ENCODE assay signal across 21 cellular contexts in genomic region chr19:53357821-53358581, GRCh38. TPM values are rescaled to one million over a fixed set of nuclear protein-coding genes. Genes with fewer than 3 reads are reported as not detected.
A peak's percentile ranks its signal among the peaks of the same experiment; 100 is the strongest.
DNase-seq lines count a peak whose midpoint lies in the region; ATAC-seq and TF ChIP-seq lines count a peak whose summit lies in the region.
"Had no signal": no experiment of that assay in that cellular context is flagged by ENCODE, and none has a peak within 500 bp of the region (broad histone marks: within the 10 kb centered on the region; RNA-seq: fewer than 3 reads in every experiment).

No MANE protein-coding gene starts in this region.

- no peak overlapping the region for H3K4me3 Mint-ChIP-seq in H9
- H3K4me3 Mint-ChIP-seq in activated CD8-positive, alpha-beta T cell treated with anti-CD3 and anti-CD28 coated beads, Interleukin-2, amount 10 ng/mL, durations not matched to agents 7 days and 5 days, result no peak overlapping the region
- H3K4me3 Mint-ChIP-seq: CD8-positive, alpha-beta memory T cell had no signal

- H3K4me1 Mint-ChIP-seq in H9, result no peaks in the 10 kb centered on the region
- H3K4me1 Mint-ChIP-seq in activated CD8-positive, alpha-beta T cell treated with anti-CD3 and anti-CD28 coated beads, Interleukin-2, amount 10 ng/mL, durations not matched to agents 7 days and 5 days (ENCODE audit: low read depth), result no peaks in the 10 kb centered on the region
- H3K4me1 Mint-ChIP-seq: CD8-positive, alpha-beta memory T cell had no signal

- ATAC-seq in left ventricle myocardium superior, result peak; percentile 58
- ATAC-seq in Right ventricle myocardium inferior, result no peak
- ATAC-seq in activated CD8-positive, alpha-beta T cell treated with anti-CD3 and anti-CD28 coated beads, Interleukin-2, amount 10 ng/mL, durations not matched to agents 7 days and 5 days, result no peak
- ATAC-seq in GM18868 (IDR thresholded peaks at IDR 0.05; ENCODE audit: unreplicated experiment), result no peak
- ATAC-seq in HG03460 (IDR thresholded peaks at IDR 0.05; ENCODE audit: unreplicated experiment), result no peak

- H3K36me3 ChIP-seq in mesenchymal stem cell (ENCODE audit: control insufficient read depth in 1 of 2, insufficient read depth in 2 of 2, low read depth in 1 of 2, low read length in 2 of 2), result peaks cover 6 to 11% of the 10 kb centered on the region in 2 experiments

- CTCF ChIA-PET in activated CD8-positive, alpha-beta T cell treated with anti-CD3 and anti-CD28 coated beads, Interleukin-2, amount 10 ng/mL, durations not matched to agents 7 days and 5 days (lab: Charles Lee), result interaction anchor here (1.0 kb wide), 1 partner anchor 163 kb away, joined by 3 read pairs; no protein-coding TSS in a partner anchor

- no peak overlapping the region for H3K27ac Mint-ChIP-seq in H9
- no peak overlapping the region for H3K27ac Mint-ChIP-seq in activated CD8-positive, alpha-beta T cell treated with anti-CD3 and anti-CD28 coated beads, Interleukin-2, amount 10 ng/mL, durations not matched to agents 7 days and 5 days

- H3K4me3 ChIP-seq in mesenchymal stem cell (ENCODE audit: insufficient read depth in 1 of 2, low read depth in 1 of 2, low read length in 2 of 2), result peak overlapping the region in 1 of 2 experiments; percentile 37
- H3K4me3 ChIP-seq: BLaER1 treated with 17β-estradiol and CSF1 and Interleukin-3, amounts not matched to agents 10 nM and 100 nM had no signal

- peaks cover 64 to 65% of the 10 kb centered on the region in 2 experiments for H3K9me3 Mint-ChIP-seq in H9
- H3K9me3 Mint-ChIP-seq in activated CD8-positive, alpha-beta T cell treated with anti-CD3 and anti-CD28 coated beads, Interleukin-2, amount 10 ng/mL, durations not matched to agents 7 days and 5 days (ENCODE audit: insufficient read depth), result peaks cover 38% of the 10 kb centered on the region

- H4K91ac ChIP-seq in H9 (ENCODE audit: insufficient read length, low read depth, low read length) (no peak overlapping the region), mesenchymal stem cell (ENCODE audit: low read length) (peak overlapping the region; percentile 39)

- TF ChIP-seq CTCF in H9 (conservative IDR thresholded peaks at IDR 0.05), result no peak

- H3T11ph ChIP-seq in H9 (ENCODE audit: low read length), result no peak overlapping the region

- H3K23me2 ChIP-seq in H9 (ENCODE audit: insufficient read length, low read depth, low read length, poor library complexity, severe bottlenecking), result no peaks in the 10 kb centered on the region

- intact Hi-C loops in left ventricle myocardium superior (cut with micrococcal nuclease) (no loop called here), Right ventricle myocardium inferior (cut with DNase I) (no loop called here)

- no peak overlapping the region for H2BK15ac ChIP-seq in H9 (ENCODE audit: low read depth, low read length)
- no peak overlapping the region for H2BK15ac ChIP-seq in mesenchymal stem cell (ENCODE audit: low read depth, poor library complexity, severe bottlenecking)

- no peak overlapping the region for H4K5ac ChIP-seq in H9 (ENCODE audit: insufficient read length, low read depth, low read length)

- H2BK20ac ChIP-seq in H9 (ENCODE audit: low read depth, low read length, poor library complexity, severe bottlenecking), result no peak overlapping the region

- H2AK5ac ChIP-seq in H9 (ENCODE audit: insufficient read length, low read length) (no peak overlapping the region), mesenchymal stem cell (ENCODE audit: low read length, severe bottlenecking) (no peak overlapping the region)

- H3K18ac ChIP-seq in H9 (ENCODE audit: insufficient read length, low read depth, low read length) (no peak overlapping the region), mesenchymal stem cell (ENCODE audit: low read depth in 1 of 2, low read length in 2 of 2) (no peak overlapping the region)

- H3K4me1 ChIP-seq in H9 (ENCODE audit: insufficient read depth, low read length), result no peaks in the 10 kb centered on the region
- no peaks in the 10 kb centered on the region for H3K4me1 ChIP-seq in mesenchymal stem cell (ENCODE audit: control insufficient read depth, insufficient read depth, low read depth, low read length)
- H3K4me1 ChIP-seq: BLaER1 treated with 17β-estradiol and CSF1 and Interleukin-3, amounts not matched to agents 10 nM and 100 nM had no signal

- H3K23ac ChIP-seq in H9 (ENCODE audit: insufficient read length, low read depth, low read length) (no peak overlapping the region), mesenchymal stem cell (ENCODE audit: low read length in 2 of 2) (no peak overlapping the region)

- no CpG with 5 or more reads among the region's 35 CpGs for WGBS in H9 (ENCODE audit: extremely low coverage, insufficient read length, low lambda C conversion rate)
- WGBS in mesenchymal stem cell, result 77% methylated on average over 33 of the region's 35 CpGs

- H3K9ac ChIP-seq in H9 (ENCODE audit: extremely low read depth, insufficient read length, low read length), result no peak overlapping the region
- H3K9ac ChIP-seq in mesenchymal stem cell (ENCODE audit: low read length), result no peak overlapping the region
- H3K9ac ChIP-seq: BLaER1 treated with 17β-estradiol and CSF1 and Interleukin-3, amounts not matched to agents 10 nM and 100 nM had no signal

- H3K36me3 Mint-ChIP-seq in H9 (ENCODE audit: insufficient read depth in 1 of 3, low read depth in 3 of 3), result peaks cover 36 to 48% (median 47%) of the 10 kb centered on the region in 3 experiments
- peaks cover 27% of the 10 kb centered on the region for H3K36me3 Mint-ChIP-seq in activated CD8-positive, alpha-beta T cell treated with anti-CD3 and anti-CD28 coated beads, Interleukin-2, amount 10 ng/mL, durations not matched to agents 7 days and 5 days (ENCODE audit: low read depth)

- no peak overlapping the region for H2BK12ac ChIP-seq in H9 (ENCODE audit: insufficient read length, low read depth, low read length)
- H2BK12ac ChIP-seq in mesenchymal stem cell (ENCODE audit: low read length in 2 of 2), result no peak overlapping the region

- H3K27me3 ChIP-seq in H9 (ENCODE audit: insufficient read depth, low read length) (no peaks in the 10 kb centered on the region), mesenchymal stem cell (ENCODE audit: control insufficient read depth in 1 of 2, insufficient read depth in 1 of 2, low read length in 2 of 2) (no peaks in the 10 kb centered on the region)
- H3K27me3 ChIP-seq: BLaER1 treated with 17β-estradiol and CSF1 and Interleukin-3, amounts not matched to agents 10 nM and 100 nM had no signal

- H3K27ac ChIP-seq in H9 (ENCODE audit: insufficient read length, low read depth, low read length) (no peak overlapping the region), mesenchymal stem cell (ENCODE audit: low read length, poor library complexity, severe bottlenecking) (no peak overlapping the region)
- H3K27ac ChIP-seq: BLaER1 treated with 17β-estradiol and CSF1 and Interleukin-3, amounts not matched to agents 10 nM and 100 nM; HL-60 had no signal

- H4K8ac ChIP-seq in H9 (replicated peaks; ENCODE audit: insufficient read length, low read depth, low read length), result no peak overlapping the region
- H4K8ac ChIP-seq in mesenchymal stem cell (ENCODE audit: low read length), result no peak overlapping the region

- H3K4me2 ChIP-seq in H9 (ENCODE audit: insufficient read depth, insufficient read length, low read length), result no peak overlapping the region
- no peak overlapping the region for H3K4me2 ChIP-seq in mesenchymal stem cell (ENCODE audit: low read length, poor library complexity, severe bottlenecking)
- H3K4me2 ChIP-seq: BLaER1 treated with 17β-estradiol and CSF1 and Interleukin-3, amounts not matched to agents 10 nM and 100 nM had no signal

- H2BK120ac ChIP-seq in H9 (ENCODE audit: low read depth, low read length, poor library complexity, severe bottlenecking), result no peak overlapping the region
- no peak overlapping the region for H2BK120ac ChIP-seq in mesenchymal stem cell (ENCODE audit: low read depth, low read length)

- H4K20me1 ChIP-seq in H9 (ENCODE audit: control insufficient read depth, insufficient read depth, insufficient read length), result no peaks in the 10 kb centered on the region
- H4K20me1 ChIP-seq: BLaER1 treated with 17β-estradiol and CSF1 and Interleukin-3, amounts not matched to agents 10 nM and 100 nM had no signal

- H3K79me2 ChIP-seq in H9 (ENCODE audit: insufficient read depth, low read length), result no peaks in the 10 kb centered on the region

- H3K79me1 ChIP-seq in H9 (ENCODE audit: insufficient read depth, low read depth, low read length, poor library complexity, severe bottlenecking), result no peaks in the 10 kb centered on the region
- no peaks in the 10 kb centered on the region for H3K79me1 ChIP-seq in mesenchymal stem cell (replicated peaks; ENCODE audit: low read length, poor library complexity, severe bottlenecking)

- H2AFZ ChIP-seq in H9 (ENCODE audit: low read length), result no peak overlapping the region
- H2AFZ ChIP-seq in mesenchymal stem cell (ENCODE audit: low read depth, low read length), result no peak overlapping the region

- no peak overlapping the region for H3K56ac ChIP-seq in H9 (ENCODE audit: insufficient read length, low read depth, low read length)

- no peak overlapping the region for H3K14ac ChIP-seq in H9 (ENCODE audit: insufficient read depth, low read length)
- H3K14ac ChIP-seq in mesenchymal stem cell (ENCODE audit: low read length in 2 of 2), result no peak overlapping the region

- peaks cover 14% of the 10 kb centered on the region for H3K27me3 Mint-ChIP-seq in H9 (ENCODE audit: low read depth)
- no peaks in the 10 kb centered on the region for H3K27me3 Mint-ChIP-seq in activated CD8-positive, alpha-beta T cell treated with anti-CD3 and anti-CD28 coated beads, Interleukin-2, amount 10 ng/mL, durations not matched to agents 7 days and 5 days (ENCODE audit: low read depth)
- H3K27me3 Mint-ChIP-seq: CD8-positive, alpha-beta memory T cell had no signal

- H3K4ac ChIP-seq in H9 (ENCODE audit: low read depth, low read length), result no peak overlapping the region
- no peak overlapping the region for H3K4ac ChIP-seq in mesenchymal stem cell (ENCODE audit: low read depth in 1 of 2, low read length in 2 of 2)

- POLR2A ChIA-PET in activated CD8-positive, alpha-beta T cell treated with anti-CD3 and anti-CD28 coated beads, Interleukin-2, amount 10 ng/mL, durations not matched to agents 7 days and 5 days (lab: Charles Lee), result no interaction called here

- H3K9me3 ChIP-seq in H9 (ENCODE audit: control insufficient read depth, low read depth, low read length), result peaks cover 27% of the 10 kb centered on the region
- peaks cover 40% of the 10 kb centered on the region for H3K9me3 ChIP-seq in mesenchymal stem cell (ENCODE audit: control insufficient read depth, low read length)

- DNase-seq in left ventricle myocardium superior (peak; percentile 42), Right ventricle myocardium inferior (ENCODE audit: missing footprints) (no peak), H9 (peak; percentile 42), mesenchymal stem cell (no peak), NCI-H128 (lab: John Stamatoyannopoulos, UW; ENCODE audit: unreplicated experiment) (no peak)
- peak; percentile 24 for DNase-seq in activated CD8-positive, alpha-beta T cell treated with anti-CD3 and anti-CD28 coated beads, Interleukin-2, amount 10 ng/mL, durations not matched to agents 7 days and 5 days
- DNase-seq: CD8-positive, alpha-beta memory T cell; GOT3; IMR-90; Karpas-422; NCI-H1092; NCI-H146; NCI-H2081; NCI-H2171 treated with DMSO at 0.1 percent for 48 hours; NCI-H446; SHP77 treated with DMSO at 0.1 percent for 48 hours; T-helper 1 cell had no signal

- H2BK5ac ChIP-seq in H9 (ENCODE audit: insufficient read length, low read length), result no peak overlapping the region
- H2BK5ac ChIP-seq in mesenchymal stem cell (ENCODE audit: low read depth, low read length, poor library complexity, severe bottlenecking), result no peak overlapping the region

RNA-seq across cellular contexts. Expression of gene ZNF525, which starts 7.5 kb away (rescaled TPM):
- total RNA-seq in left ventricle myocardium superior (2.5 TPM), Right ventricle myocardium inferior (4.8 TPM), H9 (2021) (37.7 and 39.2 TPM in 2 replicates)
- total RNA-seq in activated CD8-positive, alpha-beta T cell treated with anti-CD3 and anti-CD28 coated beads, Interleukin-2, amount 10 ng/mL, durations not matched to agents 7 days and 5 days, result 10 to 100 TPM; 19.0 to 22.3 TPM
- 1.5 TPM for polyA plus RNA-seq in mesenchymal stem cell (2013, experiment 1 of 2)
- polyA plus RNA-seq in mesenchymal stem cell (2013, experiment 2 of 2), result 1.6 TPM

RNA-seq across cellular contexts. Expression of gene ZNF845, which starts 24.5 kb away (rescaled TPM):
- total RNA-seq in left ventricle myocardium superior (3.5 TPM), Right ventricle myocardium inferior (3.7 TPM), H9 (2021) (17.4 TPM in 2 replicates)
- 1 to 10 TPM; 9.0 to 9.1 TPM for total RNA-seq in activated CD8-positive, alpha-beta T cell treated with anti-CD3 and anti-CD28 coated beads, Interleukin-2, amount 10 ng/mL, durations not matched to agents 7 days and 5 days
- polyA plus RNA-seq in mesenchymal stem cell (2013, experiment 1 of 2), result 2.1 TPM
- polyA plus RNA-seq in mesenchymal stem cell (2013, experiment 2 of 2), result 2.1 TPM

RNA-seq across cellular contexts. Expression of gene ZNF765, which starts 36.9 kb away (rescaled TPM):
- 4.7 TPM for total RNA-seq in left ventricle myocardium superior
- 4.6 TPM for total RNA-seq in Right ventricle myocardium inferior
- total RNA-seq in H9 (2021), result 20.4 and 23.1 TPM in 2 replicates
- total RNA-seq in activated CD8-positive, alpha-beta T cell treated with anti-CD3 and anti-CD28 coated beads, Interleukin-2, amount 10 ng/mL, durations not matched to agents 7 days and 5 days, result 10 to 100 TPM; 11.8 to 12.5 TPM
- polyA plus RNA-seq in mesenchymal stem cell (2013, experiment 1 of 2), result 2.9 TPM
- 3.2 TPM for polyA plus RNA-seq in mesenchymal stem cell (2013, experiment 2 of 2)

Comparison
In these comparisons a context has a peak if more than half of its experiments do, and no peak if none do; other contexts are left out.
1. DNase-seq: peak in left ventricle myocardium superior (single experiment), H9 (single experiment) and activated CD8-positive, alpha-beta T cell treated with anti-CD3 and anti-CD28 coated beads, Interleukin-2, amount 10 ng/mL, durations not matched to agents 7 days and 5 days (single experiment); none in Right ventricle myocardium inferior (single experiment), mesenchymal stem cell (single experiment) and NCI-H128 (single experiment).